Comparison of ENCODE assay signal across 24 cellular contexts in the genomic region with DNA sequence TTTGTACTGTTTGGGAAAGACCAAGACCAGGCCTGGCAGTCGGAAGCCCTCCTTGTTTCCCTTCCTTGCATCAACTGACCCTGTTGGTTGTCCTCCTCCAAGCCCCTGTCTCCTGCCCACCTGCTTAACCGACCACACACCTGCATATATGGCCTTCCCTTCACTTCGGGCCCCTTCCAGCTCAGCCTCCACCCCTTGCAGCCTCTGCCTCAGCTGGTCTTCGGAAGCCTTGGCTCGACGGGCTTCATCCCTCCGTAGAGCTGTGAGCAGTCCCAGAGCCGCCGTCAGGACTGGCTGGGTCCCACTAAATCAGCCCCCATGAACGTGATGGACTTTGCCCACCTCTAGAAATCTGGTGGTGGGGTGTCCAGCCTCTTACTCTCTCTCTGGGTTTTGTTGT. TPM values are rescaled to one million over a fixed set of nuclear protein-coding genes. Genes with fewer than 3 reads are reported as not detected.
"Had no signal": no experiment of that assay in that cellular context is flagged by ENCODE, and none has a peak within 500 bp of the region (broad histone marks: within the 10 kb centered on the region; RNA-seq: fewer than 3 reads in every experiment).

No MANE protein-coding gene starts in this region.

- H3K36me3 Mint-ChIP-seq: natural killer cell had no signal

- DNase-seq: effector memory CD4-positive, alpha-beta T cell; heart left ventricle; hippocampal formation; left colon; left ventricle myocardium superior; mucosa of descending colon; natural killer cell; occipital lobe; pancreas; retina; stimulated activated CD4-positive, alpha-beta T cell treated with anti-CD3 and anti-CD28 coated beads, Interleukin-12 subunit alpha, Interleukin-12 subunit beta, amount 100 ng/mL, for 4 hours; stimulated activated naive CD4-positive, alpha-beta T cell; trophoblast cell had no signal

- FAIRE-seq: endometrium, frontal cortex, pancreas, urothelium cell line had no signal

- H3K9me3 Mint-ChIP-seq: natural killer cell, neural crest cell had no signal

- H3K27ac ChIP-seq: pancreas, prostate gland had no signal

- H3K27me3 ChIP-seq: heart left ventricle, pancreas had no signal

- H3K9me3 ChIP-seq: heart left ventricle, mucosa of descending colon, pancreas, prostate gland had no signal

- H3K4me1 ChIP-seq: pancreas, prostate gland had no signal

- H3K4me3 ChIP-seq: heart left ventricle, mucosa of descending colon, pancreas, prostate gland had no signal

- H3K27ac Mint-ChIP-seq: natural killer cell had no signal

- H3K4me3 Mint-ChIP-seq: natural killer cell, neural crest cell had no signal

- ATAC-seq: esophagus mucosa, heart left ventricle, left colon, left ventricle myocardium superior, mucosa of descending colon, natural killer cell, pancreas, sciatic nerve had no signal

- H3K36me3 ChIP-seq: heart left ventricle, pancreas, prostate gland had no signal

RNA-seq across cellular contexts. Expression of a gene that starts 8.4 kb away (rescaled TPM):
- total RNA-seq: esophagus mucosa, fibroblast of lung, frontal cortex, glomerular endothelial cell, kidney epithelial cell, lung microvascular endothelial cell, occipital lobe, prostate gland had no signal
- polyA plus RNA-seq: fibroblast of lung, heart left ventricle had no signal

RNA-seq across cellular contexts. Expression of a gene that starts 44.8 kb away (rescaled TPM):
- total RNA-seq: left colon, lung microvascular endothelial cell, pancreas, sciatic nerve had no signal
